24 cellular contexts compared by ENCODE assay signal in genomic region chr2:84126084-84126483, GRCh38.
"Had no signal": no experiment of that assay in that cellular context is flagged by ENCODE, and none has a peak within 500 bp of the region (broad histone marks: within the 10 kb centered on the region; RNA-seq: fewer than 3 reads in every experiment).

No MANE protein-coding gene starts in this region.

- DNase-seq: colonic mucosa; cortex of kidney; effector CD8-positive, alpha-beta T cell; effector memory CD8-positive, alpha-beta T cell; endodermal cell; erythroblast; esophagus squamous epithelium; foreskin fibroblast; foreskin melanocyte; gastrocnemius medialis; glutamatergic neuron; head of caudate nucleus; heart right ventricle; hippocampal formation; left cardiac atrium; left lung; left ventricle myocardium superior; lower lobe of right lung; mesenchymal stem cell; mucosa of descending colon had no signal

- H3K36me3 Mint-ChIP-seq: mesothelial cell of epicardium had no signal

- H3K27ac ChIP-seq: colonic mucosa, epithelial cell of prostate, esophagus squamous epithelium, gastrocnemius medialis, heart right ventricle, left lung, lower lobe of right lung had no signal

- H3K4me1 Mint-ChIP-seq: endodermal cell had no signal

- H3K27me3 Mint-ChIP-seq: dendritic cell treated with granulocyte-macrophage colony-stimulating factor and Interleukin-4, amounts not matched to agents 40 ng/mL and 50 ng/mL, for 4 days; effector memory CD8-positive, alpha-beta T cell had no signal

- H3K27ac Mint-ChIP-seq: dendritic cell treated with granulocyte-macrophage colony-stimulating factor and Interleukin-4, amounts not matched to agents 40 ng/mL and 50 ng/mL, for 4 days; effector memory CD8-positive, alpha-beta T cell; endodermal cell; mesothelial cell of epicardium had no signal

- H3K36me3 ChIP-seq: colonic mucosa, esophagus squamous epithelium, gastrocnemius medialis, heart right ventricle, left lung, lower lobe of right lung had no signal

- H3K4me1 ChIP-seq: colonic mucosa, esophagus squamous epithelium, gastrocnemius medialis, heart right ventricle, left lung, lower lobe of right lung had no signal

- H3K9me3 ChIP-seq: colonic mucosa, esophagus squamous epithelium, gastrocnemius medialis, heart right ventricle, left lung, lower lobe of right lung, mucosa of descending colon had no signal

- H3K4me3 ChIP-seq: colonic mucosa, esophagus squamous epithelium, gastrocnemius medialis, heart right ventricle, left lung, lower lobe of right lung, mucosa of descending colon had no signal

- H3K27me3 ChIP-seq: colonic mucosa, esophagus squamous epithelium, gastrocnemius medialis, heart right ventricle, left lung had no signal

- ATAC-seq: effector memory CD8-positive, alpha-beta T cell; esophagus mucosa; gastrocnemius medialis; heart right ventricle; left lung; left ventricle myocardium superior; lower lobe of right lung; mucosa of descending colon had no signal

- H3K9me3 Mint-ChIP-seq: effector memory CD8-positive, alpha-beta T cell had no signal

- H3K4me3 Mint-ChIP-seq: dendritic cell treated with granulocyte-macrophage colony-stimulating factor and Interleukin-4, amounts not matched to agents 40 ng/mL and 50 ng/mL, for 4 days; effector memory CD8-positive, alpha-beta T cell; endodermal cell; mesothelial cell of epicardium had no signal
